In genomic region chr4:39978378-39978775, GRCh38 we compare ENCODE assay signal across 8 cellular contexts. TPM values are rescaled to one million over a fixed set of nuclear protein-coding genes. Genes with fewer than 3 reads are reported as not detected.
A peak's percentile ranks its signal among the peaks of the same experiment; 100 is the strongest.
DNase-seq lines count a peak whose midpoint lies in the region; ATAC-seq and TF ChIP-seq lines count a peak whose summit lies in the region.

No MANE protein-coding gene starts in this region.

- H3K36me3 ChIP-seq in heart right ventricle (peaks cover 0 to 28% (median 9%) of the 10 kb centered on the region in 9 donors), mesodermal cell (ENCODE audit: control insufficient read depth, insufficient read depth, low read length) (peaks cover 24% of the 10 kb centered on the region), vagina (peaks cover 0 to 14% of the 10 kb centered on the region in 2 donors), mucosa of descending colon (ENCODE audit: low read depth) (no peaks in the 10 kb centered on the region)

- DNase-seq in heart right ventricle, result no peak
- DNase-seq in Right ventricle myocardium inferior (ENCODE audit: missing footprints), result no peak
- no peak for DNase-seq in MCF 10A (ENCODE audit: unreplicated experiment)
- no peak for DNase-seq in vagina (ENCODE audit: extremely low spot score in 2 of 2)
- no peak for DNase-seq in NCI-H226
- DNase-seq in mucosa of descending colon, result no peak

- no peaks in the 10 kb centered on the region for H3K27me3 ChIP-seq in heart right ventricle
- no peaks in the 10 kb centered on the region for H3K27me3 ChIP-seq in vagina

- no peaks in the 10 kb centered on the region for H3K9me3 Mint-ChIP-seq in MCF 10A (ENCODE audit: unreplicated experiment)

- POLR2A ChIA-PET in MCF 10A (lab: Yijun Ruan, JAX), result interaction anchor here (0.7 to 2.3 kb wide), 17 partner anchors 8 to 1118 kb away, joined by 3 to 16 read pairs (median 4); partner anchors contain the start of genes N4BP2, SMIM14 and UBE2K

- H3K4me3 ChIP-seq in heart right ventricle (peak overlapping the region in 9 of 10 donors; percentile 72 to 98 (median 93)), mesodermal cell (ENCODE audit: extremely low read depth, insufficient read depth, low read length, poor library complexity, severe bottlenecking) (peak overlapping the region; percentile 97), vagina (peak overlapping the region; percentile 80 to 98), mucosa of descending colon (no peak overlapping the region)

- H3K27ac ChIP-seq in heart right ventricle (peak overlapping the region; percentile 84 to 96 (median 94)), mesodermal cell (ENCODE audit: low read depth, low read length, severe bottlenecking) (peak overlapping the region; percentile 69), vagina (peak overlapping the region; percentile 98)

- H3K36me3 Mint-ChIP-seq in MCF 10A (ENCODE audit: insufficient read depth, unreplicated experiment), result peaks cover 30% of the 10 kb centered on the region

- ATAC-seq in heart right ventricle (no peak), Right ventricle myocardium inferior (no peak), HG03108 (IDR thresholded peaks at IDR 0.05; ENCODE audit: unreplicated experiment) (no peak), mucosa of descending colon (no peak)

- H3K9me3 ChIP-seq in heart right ventricle (no peaks in the 10 kb centered on the region), mesodermal cell (ENCODE audit: control insufficient read depth, low read length) (no peaks in the 10 kb centered on the region), vagina (no peaks in the 10 kb centered on the region), mucosa of descending colon (no peaks in the 10 kb centered on the region)

- peak overlapping the region; percentile 82 for H3K4me3 Mint-ChIP-seq in MCF 10A (ENCODE audit: unreplicated experiment)

- intact Hi-C loops in heart right ventricle (cut with DNase I) (loop anchor here (1.0 to 10.0 kb wide), 12 partner anchors 54 to 511 kb away; partner anchors contain the start of genes UGDH (in 4 of the 10), SMIM14 (in 3 of the 10), UBE2K (in 2 of the 10) and N4BP2 (in 1 of the 10)), Right ventricle myocardium inferior (cut with DNase I) (loop anchor here (5.0 kb wide), 2 partner anchors 341 to 796 kb away; partner anchors contain the start of genes SMIM14 and WDR19), MCF 10A (cut with micrococcal nuclease) (loop anchor here (1.0 to 5.0 kb wide), 2 partner anchors 77 to 339 kb away; no protein-coding TSS in a partner anchor), vagina (cut with DNase I) (loop anchor here (5.0 kb wide), 2 partner anchors 281 to 451 kb away; partner anchors contain the start of genes UBE2K and UGDH), mucosa of descending colon (cut with DNase I, micrococcal nuclease) (loop anchor here in 1 of 2 donors (5.0 to 10.0 kb wide), 2 partner anchors 284 to 511 kb away; partner anchors contain the start of gene UBE2K)

- no TSS peak for BruUV-seq in MCF 10A (replicated peaks; lab: Mats Ljungman, UMichigan)

- CTCF ChIA-PET in MCF 10A (lab: Yijun Ruan, JAX), result interaction anchor here (0.5 to 2.2 kb wide), 40 partner anchors 9 to 1050 kb away, joined by 3 to 12 read pairs (median 3); partner anchors contain the start of gene UBE2K

- peaks cover 0 to 34% (median 20%) of the 10 kb centered on the region in 9 donors for H3K4me1 ChIP-seq in heart right ventricle
- peaks cover 5% of the 10 kb centered on the region for H3K4me1 ChIP-seq in mesodermal cell (ENCODE audit: control insufficient read depth, insufficient read depth, low read length, poor library complexity, severe bottlenecking)
- H3K4me1 ChIP-seq in vagina, result peaks cover 37% of the 10 kb centered on the region
- peaks cover 11% of the 10 kb centered on the region for H3K4me1 ChIP-seq in mucosa of descending colon (ENCODE audit: low read depth)

- WGBS in heart right ventricle, 2 donors, result 30 to 32% methylated on average over 5 of the region's 5 CpGs
- WGBS in mesodermal cell (ENCODE audit: insufficient coverage in 2 of 2), 2 experiments, result 20% methylated on average over 2 of the region's 5 CpGs; no CpG with 5 or more reads in 1 of the 2 experiments

- peaks cover 6% of the 10 kb centered on the region for H3K4me1 Mint-ChIP-seq in MCF 10A (ENCODE audit: insufficient read depth, unreplicated experiment)

- peak overlapping the region; percentile 83 for H3K27ac Mint-ChIP-seq in MCF 10A (ENCODE audit: low read depth, unreplicated experiment)

- no peak for TF ChIP-seq CTCF in heart right ventricle (IDR thresholded peaks at IDR 0.05)
- no peak for TF ChIP-seq CTCF in MCF 10A (IDR thresholded peaks at IDR 0.05; ENCODE audit: unreplicated experiment)
- no peak for TF ChIP-seq CTCF in vagina (IDR thresholded peaks at IDR 0.05)
- no peak for TF ChIP-seq CTCF in mucosa of descending colon (IDR thresholded peaks at IDR 0.05)

- no peaks in the 10 kb centered on the region for H3K27me3 Mint-ChIP-seq in MCF 10A (ENCODE audit: insufficient read depth, unreplicated experiment)

- no peak for TF ChIP-seq POLR2A in vagina (IDR thresholded peaks at IDR 0.05)

RNA-seq across cellular contexts. Expression of gene PDS5A, which starts 0.7 kb away (rescaled TPM):
- total RNA-seq in heart right ventricle, result 10 to 100 TPM; 22.9 to 36.2 (median 31.0) TPM
- 10 to 100 TPM; 12.6 to 17.4 TPM for polyA plus RNA-seq in heart right ventricle
- total RNA-seq in Right ventricle myocardium inferior, result 32.6 TPM
- total RNA-seq in MCF 10A (2022), result 86.8 and 95.2 TPM in 2 replicates
- polyA plus RNA-seq in mesodermal cell (2013, experiment 1 of 2), result 53.6 TPM
- polyA plus RNA-seq in mesodermal cell (2013, experiment 2 of 2), result 51.2 TPM
- total RNA-seq in vagina, result 64.6 TPM
- total RNA-seq in mucosa of descending colon, result 10 to 100 TPM; 53.4 to 68.3 (median 64.7) TPM
